Comparison of ENCODE assay signal across 21 cellular contexts in genomic region chr14:104183796-104184195, GRCh38. TPM values are rescaled to one million over a fixed set of nuclear protein-coding genes. Genes with fewer than 3 reads are reported as not detected.
DNase-seq lines count a peak whose midpoint lies in the region; ATAC-seq and TF ChIP-seq lines count a peak whose summit lies in the region.
"Had no signal": no experiment of that assay in that cellular context is flagged by ENCODE, and none has a peak within 500 bp of the region (broad histone marks: within the 10 kb centered on the region; RNA-seq: fewer than 3 reads in every experiment).

No MANE protein-coding gene starts in this region.

- H3K27me3 Mint-ChIP-seq in endothelial cell (ENCODE audit: unreplicated experiment) = peaks cover 18% of the 10 kb centered on the region
- H3K27me3 Mint-ChIP-seq in activated naive CD4-positive, alpha-beta T cell treated with anti-CD3 and anti-CD28 coated beads for 36 hours (ENCODE audit: low read depth) = no peaks in the 10 kb centered on the region
- H3K27me3 Mint-ChIP-seq: B cell; CD4-positive, CD25-positive, alpha-beta regulatory T cell had no signal

- ATAC-seq in heart right ventricle (peak in 2 of 8 donors; percentile 3), heart left ventricle (no peak), RWPE2 (ENCODE audit: low read depth) (peak; percentile 16; the same call in 2 of the 3 replicates)
- ATAC-seq: CD8-positive, alpha-beta T cell; GM12878 had no signal

- H3K9me3 ChIP-seq in heart right ventricle (no peaks in the 10 kb centered on the region), heart left ventricle (no peaks in the 10 kb centered on the region), RWPE2 (ENCODE audit: severe bottlenecking) (no peaks in the 10 kb centered on the region)
- H3K9me3 ChIP-seq: BLaER1, Caco-2, HAP-1 had no signal

- peak overlapping the region in 7 of 10 donors; percentile 10 to 88 (median 80) for H3K27ac ChIP-seq in heart right ventricle
- H3K27ac ChIP-seq in heart left ventricle = peak overlapping the region in 6 of 12 donors; percentile 25 to 85 (median 78)
- H3K27ac ChIP-seq in RWPE2 (ENCODE audit: poor library complexity, severe bottlenecking) = no peak overlapping the region
- H3K27ac ChIP-seq: BLaER1, C4-2B, GM23248 had no signal

- no peaks in the 10 kb centered on the region for H3K9me3 Mint-ChIP-seq in endothelial cell (ENCODE audit: unreplicated experiment)
- no peaks in the 10 kb centered on the region for H3K9me3 Mint-ChIP-seq in activated naive CD4-positive, alpha-beta T cell treated with anti-CD3 and anti-CD28 coated beads for 36 hours
- H3K9me3 Mint-ChIP-seq: CD4-positive, CD25-positive, alpha-beta regulatory T cell; CD8-positive, alpha-beta T cell had no signal

- no peak overlapping the region for H3K4me3 Mint-ChIP-seq in endothelial cell (ENCODE audit: unreplicated experiment)
- H3K4me3 Mint-ChIP-seq in activated naive CD4-positive, alpha-beta T cell treated with anti-CD3 and anti-CD28 coated beads for 36 hours = no peak overlapping the region
- H3K4me3 Mint-ChIP-seq: B cell; CD4-positive, CD25-positive, alpha-beta regulatory T cell; CD8-positive, alpha-beta T cell; HFFc6 had no signal

- 75 to 78% methylated on average over 11 to 13 of the region's 13 CpGs for WGBS in heart right ventricle, 2 donors
- WGBS in heart left ventricle, 4 donors = 80 to 86% (median 82%) methylated on average over 5 to 13 of the region's 13 CpGs

- DNase-seq in heart right ventricle (no peak), heart left ventricle (no peak), H7 (peak; percentile 74), RWPE2 (ENCODE audit: low spot score) (no peak), endothelial cell (ENCODE audit: low spot score) (no peak), G401 (ENCODE audit: low spot score) (no peak), erythroblast (lab: John Stamatoyannopoulos, UW) (no peak)
- DNase-seq in activated naive CD4-positive, alpha-beta T cell treated with anti-CD3 and anti-CD28 coated beads for 36 hours = no peak
- DNase-seq: Caco-2; CD4-positive, CD25-positive, alpha-beta regulatory T cell; CD8-positive, alpha-beta T cell; DMS153; DND-41; GDM1; GM23248; HFFc6 had no signal

- H3K4me1 Mint-ChIP-seq in endothelial cell (ENCODE audit: unreplicated experiment) = peaks cover 24% of the 10 kb centered on the region
- no peaks in the 10 kb centered on the region for H3K4me1 Mint-ChIP-seq in activated naive CD4-positive, alpha-beta T cell treated with anti-CD3 and anti-CD28 coated beads for 36 hours (ENCODE audit: low read depth)
- H3K4me1 Mint-ChIP-seq: B cell; CD4-positive, CD25-positive, alpha-beta regulatory T cell had no signal

- H3K36me3 Mint-ChIP-seq in endothelial cell (ENCODE audit: low read depth, unreplicated experiment) = peaks cover 3% of the 10 kb centered on the region
- no peaks in the 10 kb centered on the region for H3K36me3 Mint-ChIP-seq in activated naive CD4-positive, alpha-beta T cell treated with anti-CD3 and anti-CD28 coated beads for 36 hours (ENCODE audit: low read depth)
- H3K36me3 Mint-ChIP-seq: CD4-positive, CD25-positive, alpha-beta regulatory T cell; CD8-positive, alpha-beta T cell had no signal

- TF ChIP-seq POLR2A in heart left ventricle (IDR thresholded peaks at IDR 0.05) = no peak
- TF ChIP-seq POLR2A in erythroblast (IDR thresholded peaks at IDR 0.05; ENCODE audit: low read length) = no peak

- intact Hi-C loops in heart right ventricle (cut with DNase I) = no loop called here
- intact Hi-C loops in heart left ventricle (cut with DNase I) = loop anchor here in 1 of 10 donors (2.0 kb wide), 1 partner anchor 45 kb away; the partner anchor contains the start of gene KIF26A
- intact Hi-C loops in activated naive CD4-positive, alpha-beta T cell treated with anti-CD3 and anti-CD28 coated beads for 36 hours (cut with micrococcal nuclease) = no loop called here

- H3K4me1 ChIP-seq in heart right ventricle (peaks cover 4 to 51% (median 10%) of the 10 kb centered on the region in 9 donors), heart left ventricle (peaks cover 0 to 37% (median 10%) of the 10 kb centered on the region in 12 donors), RWPE2 (ENCODE audit: insufficient read depth, poor library complexity, severe bottlenecking) (peaks cover 22% of the 10 kb centered on the region)
- H3K4me1 ChIP-seq: Caco-2, HAP-1 had no signal

- H3K4me3 ChIP-seq in heart right ventricle = no peak overlapping the region
- H3K4me3 ChIP-seq in heart left ventricle = no peak overlapping the region
- no peak overlapping the region for H3K4me3 ChIP-seq in H7 (ENCODE audit: insufficient read depth, low read depth, low read length)
- H3K4me3 ChIP-seq in RWPE2 (ENCODE audit: severe bottlenecking) = no peak overlapping the region
- H3K4me3 ChIP-seq: BLaER1, GM12878, GM23248, HAP-1 had no signal

- CTCF ChIA-PET in activated naive CD4-positive, alpha-beta T cell treated with anti-CD3 and anti-CD28 coated beads for 36 hours (lab: Charles Lee) = no interaction called here

- H3K27me3 ChIP-seq in heart right ventricle = peaks cover 0 to 3% (median 0%) of the 10 kb centered on the region in 7 donors
- no peaks in the 10 kb centered on the region for H3K27me3 ChIP-seq in heart left ventricle
- no peaks in the 10 kb centered on the region for H3K27me3 ChIP-seq in H7 (ENCODE audit: control insufficient read depth, insufficient read depth, low read length)
- no peaks in the 10 kb centered on the region for H3K27me3 ChIP-seq in RWPE2 (ENCODE audit: insufficient read depth, poor library complexity, severe bottlenecking)
- H3K27me3 ChIP-seq: BLaER1 had no signal

- peak overlapping the region; percentile 89 for H3K27ac Mint-ChIP-seq in endothelial cell (ENCODE audit: unreplicated experiment)
- H3K27ac Mint-ChIP-seq in activated naive CD4-positive, alpha-beta T cell treated with anti-CD3 and anti-CD28 coated beads for 36 hours = no peak overlapping the region
- H3K27ac Mint-ChIP-seq: B cell; CD8-positive, alpha-beta T cell; HFFc6 had no signal

- in situ Hi-C loops in G401 (cut with HindIII; ENCODE audit: low sequenced_read_pairs) = no loop called here

- H3K36me3 ChIP-seq in heart right ventricle (peaks cover 0 to 3% (median 0%) of the 10 kb centered on the region in 9 donors), heart left ventricle (no peaks in the 10 kb centered on the region), H7 (replicated peaks; ENCODE audit: control insufficient read depth, insufficient read depth, low read length) (no peaks in the 10 kb centered on the region), RWPE2 (ENCODE audit: low read depth) (no peaks in the 10 kb centered on the region)
- H3K36me3 ChIP-seq: BLaER1, HAP-1 had no signal

- TF ChIP-seq CTCF in heart right ventricle (IDR thresholded peaks at IDR 0.05) = no peak
- TF ChIP-seq CTCF in heart left ventricle (IDR thresholded peaks at IDR 0.05) = no peak
- TF ChIP-seq CTCF in RWPE2 (IDR thresholded peaks at IDR 0.05; ENCODE audit: poor library complexity, severe bottlenecking) = no peak
- no peak for TF ChIP-seq CTCF in endothelial cell (IDR thresholded peaks at IDR 0.05; ENCODE audit: unreplicated experiment)

RNA-seq across cellular contexts. Expression of gene KIF26A, which starts 45.4 kb away (rescaled TPM):
- total RNA-seq in heart right ventricle (10 to 100 TPM in 1 of 10 donors, 1 to 10 TPM in 9; 5.7 to 12.2 (median 6.7) TPM), heart left ventricle (10 to 100 TPM in 2 of 9 donors, 1 to 10 TPM in 7; 4.9 to 12.6 (median 7.8) TPM), endothelial cell (ENCODE audit: unreplicated experiment) (96.9 TPM)
- polyA plus RNA-seq in heart right ventricle (1 to 10 TPM; 4.1 to 5.9 TPM), heart left ventricle (1 to 10 TPM; 5.0 to 8.0 TPM)
- 59.2 and 61.0 TPM in 2 replicates for total RNA-seq in H7 (2014; rRNA removed; shearing (Covaris generic))
- total RNA-seq in G401 (2014; rRNA removed; shearing (Covaris generic)) = 19.8 and 21.2 TPM in 2 replicates
- total RNA-seq in activated naive CD4-positive, alpha-beta T cell treated with anti-CD3 and anti-CD28 coated beads for 36 hours = under 1 TPM; 0.07 TPM
- total RNA-seq: B cell, GM23248 had no signal
- polyA plus RNA-seq: CD4-positive, CD25-positive, alpha-beta regulatory T cell; GM12878; GM23248 had no signal

Comparison
In these comparisons a context has a peak if more than half of its experiments do, and no peak if none do; other contexts are left out.
1. RNA of gene KIF26A, which starts 45.4 kb away (total RNA-seq): 96.9 TPM in endothelial cell (single experiment), 59.2 to 61.0 TPM in H7, 19.8 to 21.2 TPM in G401, 4.9 to 12.6 TPM in heart left ventricle and 5.7 to 12.2 TPM in heart right ventricle; 0.07 TPM in activated naive CD4-positive, alpha-beta T cell treated with anti-CD3 and anti-CD28 coated beads for 36 hours; every median in the first group is over 4 times any median in the second.